Comparison of ENCODE assay signal across 8 cellular contexts in genomic region chrX:19343462-19344206, GRCh38. TPM values are rescaled to one million over a fixed set of nuclear protein-coding genes. Genes with fewer than 3 reads are reported as not detected.
DNase-seq lines count a peak whose midpoint lies in the region; ATAC-seq, FAIRE-seq and TF ChIP-seq lines count a peak whose summit lies in the region.

Gene PDHA1 (plus strand): TSS chrX:19343927. CDS start chrX:19344038, 111 bp downstream.

- H3K27ac Mint-ChIP-seq in T-cell (peak within 1 kb of the TSS; percentile 79 to 91), type B pancreatic cell (peak within 1 kb of the TSS; percentile 92)

- CTCF ChIA-PET in T-cell (lab: Charles Lee): interaction anchor here in 1 of 2 donors (0.8 kb wide), 1 partner anchor 10 kb away, joined by 3 read pairs; no protein-coding TSS in a partner anchor

- H3K27me3 ChIP-seq in cardiac muscle cell: no peaks in the 10 kb centered on the region

- TF ChIP-seq POLR2A in GM12891 (IDR thresholded peaks at IDR 0.05; ENCODE audit: low read depth, low read length): no peak

- DNase-seq in GM12891 (ENCODE audit: insufficient read length, low spot score) (peak; percentile 73), NCI-H1436 treated with DMSO at 0.1 percent for 48 hours (lab: John Stamatoyannopoulos, UW) (peak; percentile 68), T-cell (peak; percentile 78 to 93 (median 90)), cardiac muscle cell (ENCODE audit: low read depth in 1 of 2, low spot score in 1 of 2) (peak; percentile 93 to 94), pons (ENCODE audit: low spot score) (peak; percentile 90), type B pancreatic cell (ENCODE audit: extremely low spot score, unreplicated experiment) (peak; percentile 89)

- no peak for TF ChIP-seq CTCF in cardiac muscle cell (IDR thresholded peaks at IDR 0.05; ENCODE audit: low read depth, low read length)
- no peak for TF ChIP-seq CTCF in type B pancreatic cell (conservative IDR thresholded peaks at IDR 0.05)

- peak; percentile 98 for ATAC-seq in HG02840 (IDR thresholded peaks at IDR 0.05; ENCODE audit: low FRiP score, unreplicated experiment)
- peak; percentile 94 to 99 (median 98) for ATAC-seq in T-cell (replicated peaks in 1 of 4)

- H3K4me1 Mint-ChIP-seq in T-cell (peaks cover 16 to 26% (median 24%) of the 10 kb centered on the region in 3 donors), type B pancreatic cell (ENCODE audit: unreplicated experiment) (peaks cover 13% of the 10 kb centered on the region)

- H3K27me3 Mint-ChIP-seq in T-cell: peaks cover 0 to 21% of the 10 kb centered on the region in 2 donors
- no peaks in the 10 kb centered on the region for H3K27me3 Mint-ChIP-seq in type B pancreatic cell

- H3K36me3 ChIP-seq in cardiac muscle cell: no peaks in the 10 kb centered on the region

- H3K9me3 ChIP-seq in cardiac muscle cell (ENCODE audit: low read depth): no peaks in the 10 kb centered on the region

- H3K4me3 Mint-ChIP-seq in T-cell: peak within 1 kb of the TSS; percentile 84 to 86 (median 86)
- H3K4me3 Mint-ChIP-seq in type B pancreatic cell: peak within 1 kb of the TSS; percentile 89

- H3K36me3 Mint-ChIP-seq in T-cell: no peaks in the 10 kb centered on the region
- no peaks in the 10 kb centered on the region for H3K36me3 Mint-ChIP-seq in type B pancreatic cell

- peak; percentile 99 for FAIRE-seq in GM12891 (lab: Jason Lieb, UNC)

- H3K4me3 ChIP-seq in cardiac muscle cell: peak within 1 kb of the TSS; percentile 69

- H3K9me3 Mint-ChIP-seq in T-cell: no peaks in the 10 kb centered on the region
- no peaks in the 10 kb centered on the region for H3K9me3 Mint-ChIP-seq in type B pancreatic cell

- H3K27ac ChIP-seq in adipose tissue (ENCODE audit: low read depth, low read length) (no peak within 1 kb of the TSS), cardiac muscle cell (peak within 1 kb of the TSS; percentile 79)

- 0 to 28% (median 0%) methylated on average over 36 to 60 of the region's 64 CpGs for WGBS in adipose tissue, 3 donors

- POLR2A ChIA-PET in T-cell (lab: Charles Lee): no interaction called here

- no peaks in the 10 kb centered on the region for H3K4me1 ChIP-seq in cardiac muscle cell (ENCODE audit: low read depth)

TF ChIP-seq in GM12891, 5 proteins besides CTCF, POLR2A, EP300 and RAD21:
- TF ChIP-seq PAX5 (IDR thresholded peaks at IDR 0.05; ENCODE audit: insufficient read depth, low read length, severe bottlenecking) (no peak), TAF1 (IDR thresholded peaks at IDR 0.05; ENCODE audit: low read depth, low read length) (0 out of 2 replicates have a peak, but pooled peaks have one; percentile 18), POLR2AphosphoS5 (IDR thresholded peaks at IDR 0.05; ENCODE audit: low read depth, low read length) (0 out of 2 replicates have a peak, but pooled peaks have one; percentile 40), SPI1 (IDR thresholded peaks at IDR 0.05; ENCODE audit: low read depth, low read length) (no peak)

RNA-seq across cellular contexts. Expression of gene PDHA1, which starts in this region (rescaled TPM):
- polyA plus RNA-seq in GM12891 (2012; ENCODE audit: low read depth, missing spikeins): 136 TPM
- 100 to 1,000 TPM in 3 of 5 donors, 10 to 100 TPM in 2; 84.0 to 120 (median 114) TPM for total RNA-seq in T-cell
- 100 to 1,000 TPM in 1 of 3 donors, 10 to 100 TPM in 2; 91.2 to 262 (median 95.4) TPM for polyA plus RNA-seq in adipose tissue
- total RNA-seq in cardiac muscle cell: 243 and 257 TPM in 2 replicates
- 689 and 777 TPM in 2 replicates for polyA plus RNA-seq in cardiac muscle cell
- total RNA-seq in type B pancreatic cell (ENCODE audit: low replicate concordance): 244 and 257 TPM in 2 replicates
